Comparison of ENCODE assay signal across 19 cellular contexts in the genomic region with DNA sequence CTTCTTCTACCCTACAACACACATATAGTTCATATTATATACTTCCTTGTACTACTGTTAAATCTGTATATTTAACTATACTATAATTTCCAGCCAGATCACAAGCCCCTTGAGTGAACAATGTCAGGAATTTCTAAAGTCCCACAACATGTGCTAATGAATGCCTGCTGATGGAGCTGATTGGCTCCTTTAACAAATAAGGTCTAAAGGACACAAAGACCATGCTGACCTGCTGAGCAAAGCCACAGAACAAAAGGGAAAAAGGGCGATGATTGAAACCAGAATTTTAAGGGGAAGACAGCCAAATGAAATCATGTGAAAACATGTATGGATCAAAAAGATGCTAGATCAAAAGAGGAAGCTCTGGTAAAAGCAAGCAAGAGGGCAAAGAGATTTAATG.
DNase-seq lines count a peak whose midpoint lies in the region; ATAC-seq and TF ChIP-seq lines count a peak whose summit lies in the region.
"Had no signal": no experiment of that assay in that cellular context is flagged by ENCODE, and none has a peak within 500 bp of the region (broad histone marks: within the 10 kb centered on the region; RNA-seq: fewer than 3 reads in every experiment).

No MANE protein-coding gene starts in this region.

- H3K4me1 ChIP-seq in iPS-18a (ENCODE audit: control insufficient read depth, low read depth, low read length), result peaks cover 31% of the 10 kb centered on the region
- peaks cover 11 to 19% of the 10 kb centered on the region in 2 donors for H3K4me1 ChIP-seq in neuronal stem cell (ENCODE audit: control insufficient read depth in 2 of 2, insufficient read depth in 1 of 2, low read depth in 1 of 2, low read length in 2 of 2)
- no peaks in the 10 kb centered on the region for H3K4me1 ChIP-seq in GM23248 (ENCODE audit: insufficient read depth)
- H3K4me1 ChIP-seq: SJCRH30 had no signal

- H3K9ac ChIP-seq in iPS-18a (ENCODE audit: low read length) (peak overlapping the region; percentile 17), neuronal stem cell (ENCODE audit: low read depth, low read length, poor library complexity) (no peak overlapping the region), GM23248 (no peak overlapping the region)

- H3K79me1 ChIP-seq in neuronal stem cell (ENCODE audit: low read depth, low read length), result no peaks in the 10 kb centered on the region

- H3K27ac Mint-ChIP-seq in WTC11, result peak overlapping the region; percentile 95
- H3K27ac Mint-ChIP-seq in T-cell, result no peak overlapping the region

- CTCF ChIA-PET in WTC11 (lab: Charles Lee) (interaction anchor here (1.0 to 2.1 kb wide), 5 partner anchors 21 to 137 kb away, joined by 3 to 15 read pairs (median 3); no protein-coding TSS in a partner anchor), T-cell (lab: Charles Lee) (no interaction called here)

- H3K79me2 ChIP-seq in GM23248 (ENCODE audit: insufficient read depth), result no peaks in the 10 kb centered on the region

- POLR2A ChIA-PET in WTC11 (lab: Charles Lee), result no interaction called here
- POLR2A ChIA-PET in T-cell (lab: Charles Lee), result no interaction called here

- H3K9me3 Mint-ChIP-seq in WTC11 (peaks cover 15% of the 10 kb centered on the region), T-cell (peaks cover 3 to 9% (median 5%) of the 10 kb centered on the region in 3 donors)

- H4K91ac ChIP-seq in neuronal stem cell (ENCODE audit: low read depth, low read length, poor library complexity), result no peak overlapping the region

- H3K27ac ChIP-seq in iPS-18a (ENCODE audit: low read length), result peak overlapping the region; percentile 33
- peak overlapping the region; percentile 85 for H3K27ac ChIP-seq in neuronal stem cell (replicated peaks; ENCODE audit: low read length)
- H3K27ac ChIP-seq in GM23248, result no peak overlapping the region
- H3K27ac ChIP-seq: C4-2B, HL-60, SJCRH30 had no signal

- in situ Hi-C loops in GM23248 (cut with MboI), result no loop called here

- no peaks in the 10 kb centered on the region for H3K36me3 ChIP-seq in H7 (replicated peaks; ENCODE audit: control insufficient read depth, insufficient read depth, low read length)
- no peaks in the 10 kb centered on the region for H3K36me3 ChIP-seq in iPS-18a (ENCODE audit: control insufficient read depth, low read depth, low read length)
- H3K36me3 ChIP-seq in neuronal stem cell (replicated peaks in 1 of 2; ENCODE audit: control insufficient read depth in 2 of 2, insufficient read depth in 2 of 2, low read length in 2 of 2), result no peaks in the 10 kb centered on the region
- no peaks in the 10 kb centered on the region for H3K36me3 ChIP-seq in GM23248 (ENCODE audit: low read depth)
- H3K36me3 ChIP-seq: SJCRH30 had no signal

- H3K9me2 ChIP-seq in GM23248 (ENCODE audit: insufficient read depth), result no peaks in the 10 kb centered on the region

- no peak overlapping the region for H3K4me3 ChIP-seq in H7 (ENCODE audit: insufficient read depth, low read depth, low read length)
- peak overlapping the region; percentile 26 for H3K4me3 ChIP-seq in iPS-18a (ENCODE audit: low read length)
- no peak overlapping the region for H3K4me3 ChIP-seq in neuronal stem cell (ENCODE audit: low read length in 2 of 2)
- no peak overlapping the region for H3K4me3 ChIP-seq in GM23248
- H3K4me3 ChIP-seq: SJCRH30 had no signal

- no peak for TF ChIP-seq CTCF in WTC11 (IDR thresholded peaks at IDR 0.05)

- no peak overlapping the region for H3K23ac ChIP-seq in neuronal stem cell (ENCODE audit: low read depth, low read length, poor library complexity)

- H3F3A ChIP-seq in GM23248 (ENCODE audit: insufficient read depth), result no peaks in the 10 kb centered on the region

- H2BK120ac ChIP-seq in neuronal stem cell (ENCODE audit: low read depth, low read length), result no peak overlapping the region

- H2AFZ ChIP-seq in neuronal stem cell (ENCODE audit: low read length) (peak overlapping the region; percentile 13), GM23248 (no peak overlapping the region)

- no peak overlapping the region for H3K14ac ChIP-seq in neuronal stem cell (ENCODE audit: low read length)

- no peak overlapping the region for H3K18ac ChIP-seq in neuronal stem cell (ENCODE audit: low read length)

- no peak overlapping the region for H3K4ac ChIP-seq in neuronal stem cell (ENCODE audit: low read length)

- H3K27me3 ChIP-seq in H7 (ENCODE audit: control insufficient read depth, insufficient read depth, low read length) (no peaks in the 10 kb centered on the region), iPS-18a (ENCODE audit: control insufficient read depth, insufficient read depth, low read length) (no peaks in the 10 kb centered on the region), neuronal stem cell (ENCODE audit: control insufficient read depth in 3 of 3, insufficient read depth in 3 of 3, low read depth in 1 of 3, low read length in 3 of 3) (no peaks in the 10 kb centered on the region), GM23248 (replicated peaks; ENCODE audit: insufficient read depth) (no peaks in the 10 kb centered on the region)
- H3K27me3 ChIP-seq: SJCRH30 had no signal

- no peaks in the 10 kb centered on the region for H4K20me1 ChIP-seq in GM23248 (ENCODE audit: insufficient read depth)

- ATAC-seq in WTC11 (peak; percentile 77), T-cell (replicated peaks in 1 of 4) (no peak)

- H3K27me3 Mint-ChIP-seq in WTC11 (ENCODE audit: low read depth) (no peaks in the 10 kb centered on the region), T-cell (peaks cover 10 to 24% of the 10 kb centered on the region in 2 donors)
- H3K27me3 Mint-ChIP-seq: IgD-negative memory B cell had no signal

- H4K8ac ChIP-seq in neuronal stem cell (ENCODE audit: low read depth, low read length), result no peak overlapping the region

- H2BK5ac ChIP-seq in neuronal stem cell (ENCODE audit: low read length), result no peak overlapping the region

- peak; percentile 23 for DNase-seq in H7
- DNase-seq in WTC11 (ENCODE audit: low spot score), result no peak
- DNase-seq in neuronal stem cell (ENCODE audit: low spot score), result peak; percentile 70
- no peak for DNase-seq in MV-4-11 (lab: John Stamatoyannopoulos, UW)
- DNase-seq in T-cell, result no peak
- no peak for DNase-seq in nucleus accumbens (lab: John Stamatoyannopoulos, UW)
- no peak for DNase-seq in GM23248
- DNase-seq: DMS79, NCI-H1694, NCI-H2081, NCI-H2171, NCI-H345, NCI-H524 treated with DMSO at 0.1 percent for 48 hours, OCI-M1, SJCRH30 had no signal

- no peak overlapping the region for H2AK5ac ChIP-seq in neuronal stem cell (ENCODE audit: low read depth, low read length)

- peaks cover 8% of the 10 kb centered on the region for H3K36me3 Mint-ChIP-seq in WTC11
- H3K36me3 Mint-ChIP-seq in T-cell, result no peaks in the 10 kb centered on the region

- peaks cover 36% of the 10 kb centered on the region for H3K4me1 Mint-ChIP-seq in WTC11
- H3K4me1 Mint-ChIP-seq in T-cell, result no peaks in the 10 kb centered on the region

- WGBS in neuronal stem cell (ENCODE audit: extremely low coverage in 2 of 2, insufficient read length in 2 of 2, insufficient replicate concordance in 1 of 2), 2 donors, result no CpG with 5 or more reads among the region's 1 CpG
- 29 to 31% methylated on average over 1 of the region's 1 CpG for WGBS in GM23248 (ENCODE audit: low coverage in 1 of 2, low lambda C conversion rate in 2 of 2, missing lambda C conversion rate in 2 of 2), 2 experiments

- H3K4me2 ChIP-seq in neuronal stem cell (ENCODE audit: insufficient read depth, low read length, poor library complexity, severe bottlenecking), result no peak overlapping the region
- no peak overlapping the region for H3K4me2 ChIP-seq in GM23248 (ENCODE audit: unreplicated experiment)

- H3K4me3 Mint-ChIP-seq in WTC11 (no peak overlapping the region), T-cell (no peak overlapping the region)
- H3K4me3 Mint-ChIP-seq: IgD-negative memory B cell had no signal

- H2BK15ac ChIP-seq in neuronal stem cell (ENCODE audit: low read length), result no peak overlapping the region

- H3K9me3 ChIP-seq in iPS-18a (ENCODE audit: control insufficient read depth, low read depth, low read length) (no peaks in the 10 kb centered on the region), neuronal stem cell (replicated peaks in 1 of 2; ENCODE audit: control insufficient read depth in 2 of 2, insufficient read depth in 1 of 2, low read depth in 1 of 2, low read length in 2 of 2) (peaks cover 2 to 9% of the 10 kb centered on the region in 2 donors), GM23248 (ENCODE audit: low read depth) (peaks cover 4% of the 10 kb centered on the region)
- H3K9me3 ChIP-seq: SJCRH30 had no signal

- no peak overlapping the region for H2BK12ac ChIP-seq in neuronal stem cell (ENCODE audit: low read length)

TF ChIP-seq in WTC11, 78 proteins besides CTCF, POLR2A, EP300 and RAD21 (continues in another document):
- TF ChIP-seq, protein P1, sequence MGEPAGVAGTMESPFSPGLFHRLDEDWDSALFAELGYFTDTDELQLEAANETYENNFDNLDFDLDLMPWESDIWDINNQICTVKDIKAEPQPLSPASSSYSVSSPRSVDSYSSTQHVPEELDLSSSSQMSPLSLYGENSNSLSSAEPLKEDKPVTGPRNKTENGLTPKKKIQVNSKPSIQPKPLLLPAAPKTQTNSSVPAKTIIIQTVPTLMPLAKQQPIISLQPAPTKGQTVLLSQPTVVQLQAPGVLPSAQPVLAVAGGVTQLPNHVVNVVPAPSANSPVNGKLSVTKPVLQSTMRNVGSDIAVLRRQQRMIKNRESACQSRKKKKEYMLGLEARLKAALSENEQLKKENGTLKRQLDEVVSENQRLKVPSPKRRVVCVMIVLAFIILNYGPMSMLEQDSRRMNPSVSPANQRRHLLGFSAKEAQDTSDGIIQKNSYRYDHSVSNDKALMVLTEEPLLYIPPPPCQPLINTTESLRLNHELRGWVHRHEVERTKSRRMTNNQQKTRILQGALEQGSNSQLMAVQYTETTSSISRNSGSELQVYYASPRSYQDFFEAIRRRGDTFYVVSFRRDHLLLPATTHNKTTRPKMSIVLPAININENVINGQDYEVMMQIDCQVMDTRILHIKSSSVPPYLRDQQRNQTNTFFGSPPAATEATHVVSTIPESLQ (CRISPR knock-in tag; IDR thresholded peaks at IDR 0.05), result no peak
- TF ChIP-seq FOXK1 (CRISPR knock-in tag; IDR thresholded peaks at IDR 0.05), result no peak
- TF ChIP-seq, protein P2, sequence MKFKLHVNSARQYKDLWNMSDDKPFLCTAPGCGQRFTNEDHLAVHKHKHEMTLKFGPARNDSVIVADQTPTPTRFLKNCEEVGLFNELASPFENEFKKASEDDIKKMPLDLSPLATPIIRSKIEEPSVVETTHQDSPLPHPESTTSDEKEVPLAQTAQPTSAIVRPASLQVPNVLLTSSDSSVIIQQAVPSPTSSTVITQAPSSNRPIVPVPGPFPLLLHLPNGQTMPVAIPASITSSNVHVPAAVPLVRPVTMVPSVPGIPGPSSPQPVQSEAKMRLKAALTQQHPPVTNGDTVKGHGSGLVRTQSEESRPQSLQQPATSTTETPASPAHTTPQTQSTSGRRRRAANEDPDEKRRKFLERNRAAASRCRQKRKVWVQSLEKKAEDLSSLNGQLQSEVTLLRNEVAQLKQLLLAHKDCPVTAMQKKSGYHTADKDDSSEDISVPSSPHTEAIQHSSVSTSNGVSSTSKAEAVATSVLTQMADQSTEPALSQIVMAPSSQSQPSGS (CRISPR knock-in tag; IDR thresholded peaks at IDR 0.05; ENCODE audit: borderline replicate concordance, low read depth), result no peak
- no peak for TF ChIP-seq MYBL2 (CRISPR knock-in tag; IDR thresholded peaks at IDR 0.05)
- TF ChIP-seq ZNF671 (CRISPR knock-in tag; IDR thresholded peaks at IDR 0.05), result no peak

Comparison
In these comparisons a context has a peak if more than half of its experiments do, and no peak if none do; other contexts are left out.
1. DNase-seq: peak in H7 (single experiment) and neuronal stem cell (single experiment); none in WTC11 (single experiment), MV-4-11 (single experiment), T-cell (0 of 34), nucleus accumbens (0 of 56) and GM23248 (single experiment).